ENCODE assay signal across 1 cellular context in the genomic region with DNA sequence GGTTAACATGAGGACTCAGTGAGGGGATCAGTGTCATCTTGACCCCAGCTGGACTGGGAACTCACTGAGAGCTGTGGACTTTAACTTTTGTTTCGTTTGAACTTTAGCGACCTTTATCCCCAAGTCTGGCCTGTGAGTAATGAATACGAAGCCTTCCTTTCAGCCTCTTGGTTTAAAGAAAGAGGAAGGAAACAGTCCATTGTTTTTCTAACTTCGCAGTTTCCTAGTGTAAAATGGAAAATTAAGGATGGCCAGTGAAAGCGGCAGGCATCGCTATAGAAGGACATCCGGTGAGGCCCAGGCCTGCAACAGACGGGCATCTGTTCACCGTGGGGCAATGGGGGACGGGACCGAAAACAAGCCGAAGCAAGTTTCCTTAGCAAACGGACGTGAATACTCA.
TF ChIP-seq lines count a peak whose summit lies in the region.

No MANE protein-coding gene starts in this region.

TF ChIP-seq in GM23338, 12 proteins besides CTCF, POLR2A, EP300 and RAD21 (continued from another document):
- TF ChIP-seq ZNF331 (CRISPR knock-in tag; IDR thresholded peaks at IDR 0.05; ENCODE audit: low read depth) (no peak), JUNB (IDR thresholded peaks at IDR 0.05; ENCODE audit: unreplicated experiment) (no peak), STAT1 (IDR thresholded peaks at IDR 0.05; ENCODE audit: unreplicated experiment) (no peak)
- TF ChIP-seq, protein P1, sequence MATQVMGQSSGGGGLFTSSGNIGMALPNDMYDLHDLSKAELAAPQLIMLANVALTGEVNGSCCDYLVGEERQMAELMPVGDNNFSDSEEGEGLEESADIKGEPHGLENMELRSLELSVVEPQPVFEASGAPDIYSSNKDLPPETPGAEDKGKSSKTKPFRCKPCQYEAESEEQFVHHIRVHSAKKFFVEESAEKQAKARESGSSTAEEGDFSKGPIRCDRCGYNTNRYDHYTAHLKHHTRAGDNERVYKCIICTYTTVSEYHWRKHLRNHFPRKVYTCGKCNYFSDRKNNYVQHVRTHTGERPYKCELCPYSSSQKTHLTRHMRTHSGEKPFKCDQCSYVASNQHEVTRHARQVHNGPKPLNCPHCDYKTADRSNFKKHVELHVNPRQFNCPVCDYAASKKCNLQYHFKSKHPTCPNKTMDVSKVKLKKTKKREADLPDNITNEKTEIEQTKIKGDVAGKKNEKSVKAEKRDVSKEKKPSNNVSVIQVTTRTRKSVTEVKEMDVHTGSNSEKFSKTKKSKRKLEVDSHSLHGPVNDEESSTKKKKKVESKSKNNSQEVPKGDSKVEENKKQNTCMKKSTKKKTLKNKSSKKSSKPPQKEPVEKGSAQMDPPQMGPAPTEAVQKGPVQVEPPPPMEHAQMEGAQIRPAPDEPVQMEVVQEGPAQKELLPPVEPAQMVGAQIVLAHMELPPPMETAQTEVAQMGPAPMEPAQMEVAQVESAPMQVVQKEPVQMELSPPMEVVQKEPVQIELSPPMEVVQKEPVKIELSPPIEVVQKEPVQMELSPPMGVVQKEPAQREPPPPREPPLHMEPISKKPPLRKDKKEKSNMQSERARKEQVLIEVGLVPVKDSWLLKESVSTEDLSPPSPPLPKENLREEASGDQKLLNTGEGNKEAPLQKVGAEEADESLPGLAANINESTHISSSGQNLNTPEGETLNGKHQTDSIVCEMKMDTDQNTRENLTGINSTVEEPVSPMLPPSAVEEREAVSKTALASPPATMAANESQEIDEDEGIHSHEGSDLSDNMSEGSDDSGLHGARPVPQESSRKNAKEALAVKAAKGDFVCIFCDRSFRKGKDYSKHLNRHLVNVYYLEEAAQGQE (IDR thresholded peaks at IDR 0.05; ENCODE audit: unreplicated experiment): no peak
